Comparison of ENCODE assay signal across 16 cellular contexts in genomic region chr18:49322770-49323490, GRCh38.
"Had no signal": no experiment of that assay in that cellular context is flagged by ENCODE, and none has a peak within 500 bp of the region (broad histone marks: within the 10 kb centered on the region; RNA-seq: fewer than 3 reads in every experiment).

No MANE protein-coding gene starts in this region.

- H3K27ac ChIP-seq: ascending aorta, coronary artery, left ventricle myocardium inferior, thoracic aorta, vagina had no signal

- H3K27me3 ChIP-seq: ascending aorta, gastroesophageal sphincter, vagina had no signal

- H3K4me3 ChIP-seq: ascending aorta, coronary artery, gastroesophageal sphincter, left ventricle myocardium inferior, thoracic aorta, vagina had no signal

- FAIRE-seq: bronchial epithelial cell had no signal

- H3K4me1 ChIP-seq: left ventricle myocardium inferior, vagina had no signal

- H3K9me3 ChIP-seq: ascending aorta, gastroesophageal sphincter, left ventricle myocardium inferior, thoracic aorta, vagina had no signal

- DNase-seq: activated T-cell treated with anti-CD3 and anti-CD28 coated beads, Interleukin-2, amount 50 U/mL, for 1 hour; endodermal cell; head of caudate nucleus; hypothalamus; left ventricle myocardium inferior; stimulated activated CD4-positive, alpha-beta T cell treated with anti-CD3 and anti-CD28 coated beads, Interleukin-2, amount 100 ng/mL, for 48 hours; stimulated activated naive CD4-positive, alpha-beta T cell treated with Interleukin-2 at 50 U/mL for 16 hours; T-cell had no signal

- H3K36me3 ChIP-seq: ascending aorta, gastroesophageal sphincter, left ventricle myocardium inferior, thoracic aorta, vagina had no signal

- ATAC-seq: activated naive CD4-positive, alpha-beta T cell treated with anti-CD3 and anti-CD28 coated beads, Interleukin-2, amount 50 U/mL, for 72 hours; gastroesophageal sphincter; sciatic nerve; T-cell had no signal
